In the genomic region with DNA sequence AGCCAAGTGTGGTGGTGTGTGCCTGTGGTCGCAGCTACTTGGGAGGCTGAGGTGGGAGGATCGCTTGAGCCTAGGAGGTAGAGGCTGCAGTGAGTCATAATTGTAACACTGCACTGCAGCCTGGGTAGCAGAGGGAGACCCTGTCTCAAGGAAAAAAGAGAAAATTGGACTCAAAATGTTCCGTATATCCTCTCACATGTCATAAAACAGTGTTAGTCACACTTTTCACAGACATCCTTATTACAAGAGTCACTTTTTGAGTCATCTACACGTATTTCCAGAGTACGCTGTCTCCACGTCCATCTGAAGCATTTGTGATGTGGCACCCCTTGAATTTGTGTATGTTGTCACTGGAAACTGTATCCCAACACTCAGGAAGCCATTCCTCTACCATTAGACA, we compare ENCODE assay signal across 13 cellular contexts.
DNase-seq lines count a peak whose midpoint lies in the region; ATAC-seq, FAIRE-seq and TF ChIP-seq lines count a peak whose summit lies in the region.
"Had no signal": no experiment of that assay in that cellular context is flagged by ENCODE, and none has a peak within 500 bp of the region (broad histone marks: within the 10 kb centered on the region; RNA-seq: fewer than 3 reads in every experiment).

No MANE protein-coding gene starts in this region.

- H3K9me3 Mint-ChIP-seq in MCF 10A (ENCODE audit: unreplicated experiment) (no peaks in the 10 kb centered on the region), WTC11 (peaks cover 5% of the 10 kb centered on the region)

- H3K27me3 Mint-ChIP-seq in MCF 10A (ENCODE audit: insufficient read depth, unreplicated experiment) = no peaks in the 10 kb centered on the region
- no peaks in the 10 kb centered on the region; the same call in 1 of the 2 replicates for H3K27me3 Mint-ChIP-seq in WTC11 (ENCODE audit: low read depth)

- POLR2A ChIA-PET in MCF 10A (lab: Yijun Ruan, JAX) = no interaction called here
- POLR2A ChIA-PET in endothelial cell of umbilical vein (lab: Charles Lee) = interaction anchor here (1.0 kb wide), 1 partner anchor 36 kb away, joined by 3 read pairs; no protein-coding TSS in a partner anchor
- POLR2A ChIA-PET in WTC11 (lab: Charles Lee) = no interaction called here

- H3K4me3 ChIP-seq in breast epithelium = no peak overlapping the region
- no peak overlapping the region for H3K4me3 ChIP-seq in endothelial cell of umbilical vein (replicated peaks in 1 of 3; ENCODE audit: insufficient read depth in 1 of 3, low read depth in 1 of 3, low read length in 3 of 3)
- H3K4me3 ChIP-seq in WERI-Rb-1 (ENCODE audit: low read depth, low read length) = no peak overlapping the region
- H3K4me3 ChIP-seq: left ventricle myocardium inferior had no signal

- H3K27ac ChIP-seq in breast epithelium (no peak overlapping the region), endothelial cell of umbilical vein (ENCODE audit: insufficient read depth, low read depth, low read length) (peak overlapping the region; percentile 30), WERI-Rb-1 (no peak overlapping the region)
- H3K27ac ChIP-seq: C4-2B, left ventricle myocardium inferior had no signal

- no TSS peak for BruUV-seq in MCF 10A (replicated peaks; lab: Mats Ljungman, UMichigan)
- no TSS peak for BruUV-seq in endothelial cell of umbilical vein (replicated peaks; lab: Mats Ljungman, UMichigan)

- dilution Hi-C loops in endothelial cell of umbilical vein (cut with MboI; ENCODE audit: extremely low pct_ligation_motif_present, low sequenced_read_pairs) = no loop called here

- FAIRE-seq in RCC 7860 (lab: Jason Lieb, UNC) = peak; percentile 37
- peak; percentile 61 for FAIRE-seq in endothelial cell of umbilical vein (lab: Jason Lieb, UNC)

- no peaks in the 10 kb centered on the region for H4K20me1 ChIP-seq in endothelial cell of umbilical vein (replicated peaks; ENCODE audit: control insufficient read depth, extremely low read depth, insufficient read depth, low read length)

- H3K4me1 Mint-ChIP-seq in MCF 10A (ENCODE audit: insufficient read depth, unreplicated experiment) = no peaks in the 10 kb centered on the region
- H3K4me1 Mint-ChIP-seq in WTC11 = peaks cover 48% of the 10 kb centered on the region

- H3K36me3 ChIP-seq in breast epithelium (no peaks in the 10 kb centered on the region), endothelial cell of umbilical vein (ENCODE audit: control insufficient read depth in 2 of 2, extremely low read depth in 1 of 2, insufficient read depth in 2 of 2, low read length in 2 of 2) (no peaks in the 10 kb centered on the region), WERI-Rb-1 (no peaks in the 10 kb centered on the region; the same call in none of the 2 replicates)
- H3K36me3 ChIP-seq: left ventricle myocardium inferior had no signal

- TF ChIP-seq CTCF in MCF 10A (IDR thresholded peaks at IDR 0.05; ENCODE audit: unreplicated experiment) (no peak), breast epithelium (IDR thresholded peaks at IDR 0.05) (no peak), endothelial cell of umbilical vein (IDR thresholded peaks at IDR 0.05; ENCODE audit: extremely low read depth in 1 of 2, insufficient read depth in 1 of 2, low read depth in 1 of 2, low read length in 2 of 2) (no peak), WTC11 (IDR thresholded peaks at IDR 0.05) (no peak), WERI-Rb-1 (IDR thresholded peaks at IDR 0.05; ENCODE audit: low read depth, low read length) (no peak)

- ATAC-seq in WTC11 (no peak), GM19324 (IDR thresholded peaks at IDR 0.05; ENCODE audit: low FRiP score, unreplicated experiment) (no peak)
- ATAC-seq: HCT116 had no signal

- H3K79me2 ChIP-seq in endothelial cell of umbilical vein (ENCODE audit: control insufficient read depth, insufficient read depth, low read length) = peaks cover 12% of the 10 kb centered on the region

- TF ChIP-seq POLR2A in breast epithelium (IDR thresholded peaks at IDR 0.05) (no peak), endothelial cell of umbilical vein (IDR thresholded peaks at IDR 0.05; ENCODE audit: low read depth, low read length) (no peak)

- DNase-seq in MCF 10A (ENCODE audit: unreplicated experiment) (peak; percentile 32), breast epithelium (ENCODE audit: low spot score in 2 of 2) (no peak), RCC 7860 (ENCODE audit: low spot score) (peak; percentile 86), endothelial cell of umbilical vein (ENCODE audit: low read depth, low spot score) (peak; percentile 30), stromal cell of bone marrow (ENCODE audit: low read depth) (peak; percentile 89), WTC11 (ENCODE audit: low spot score) (no peak), WERI-Rb-1 (no peak)
- DNase-seq: central memory CD4-positive, alpha-beta T cell; foreskin melanocyte; left ventricle myocardium inferior had no signal

- peaks cover 6% of the 10 kb centered on the region for H3K36me3 Mint-ChIP-seq in MCF 10A (ENCODE audit: insufficient read depth, unreplicated experiment)
- H3K36me3 Mint-ChIP-seq in WTC11 = peaks cover 5% of the 10 kb centered on the region; the same call in 1 of the 2 replicates

- no peaks in the 10 kb centered on the region for H3K9me3 ChIP-seq in breast epithelium
- no peaks in the 10 kb centered on the region for H3K9me3 ChIP-seq in endothelial cell of umbilical vein (replicated peaks; ENCODE audit: control insufficient read depth, insufficient read depth, low read length)
- no peaks in the 10 kb centered on the region for H3K9me3 ChIP-seq in WERI-Rb-1 (ENCODE audit: severe bottlenecking)

- H3K4me1 ChIP-seq in breast epithelium (no peaks in the 10 kb centered on the region), endothelial cell of umbilical vein (ENCODE audit: control insufficient read depth, extremely low read depth, insufficient read depth, low read length) (peaks cover 3% of the 10 kb centered on the region)

- no peak overlapping the region for H3K4me2 ChIP-seq in endothelial cell of umbilical vein (ENCODE audit: insufficient read depth, low read length)

- no peak overlapping the region for H3K27ac Mint-ChIP-seq in MCF 10A (ENCODE audit: low read depth, unreplicated experiment)
- H3K27ac Mint-ChIP-seq in WTC11 = no peak overlapping the region; the same call in 1 of the 2 replicates

- H3K4me3 Mint-ChIP-seq in MCF 10A (ENCODE audit: unreplicated experiment) (no peak overlapping the region), WTC11 (no peak overlapping the region)

- intact Hi-C loops in MCF 10A (cut with micrococcal nuclease) = no loop called here
- intact Hi-C loops in breast epithelium (cut with DNase I; ENCODE audit: low total_unique reads) = no loop called here
- intact Hi-C loops in endothelial cell of umbilical vein (cut with micrococcal nuclease) = loop anchor here (2.0 kb wide), 1 partner anchor 17 kb away; no protein-coding TSS in a partner anchor

- CTCF ChIA-PET in MCF 10A (lab: Yijun Ruan, JAX) = no interaction called here
- CTCF ChIA-PET in endothelial cell of umbilical vein (lab: Charles Lee) = interaction anchor here (0.6 to 0.9 kb wide), 3 partner anchors 8 to 138 kb away, joined by 3 read pairs; no protein-coding TSS in a partner anchor
- CTCF ChIA-PET in WTC11 (lab: Charles Lee) = no interaction called here

- no peaks in the 10 kb centered on the region for H3K9me1 ChIP-seq in endothelial cell of umbilical vein (replicated peaks; ENCODE audit: control insufficient read depth, extremely low read depth, insufficient read depth, low read length)

- no peaks in the 10 kb centered on the region for H3K27me3 ChIP-seq in breast epithelium
- H3K27me3 ChIP-seq in endothelial cell of umbilical vein (ENCODE audit: control insufficient read depth in 2 of 2, insufficient read depth in 2 of 2, low read length in 2 of 2) = no peaks in the 10 kb centered on the region
- no peaks in the 10 kb centered on the region for H3K27me3 ChIP-seq in WERI-Rb-1 (ENCODE audit: insufficient read depth, low read depth, severe bottlenecking)

- H3K9ac ChIP-seq in endothelial cell of umbilical vein (replicated peaks; ENCODE audit: extremely low read depth, insufficient read depth, low read length) = no peak overlapping the region

- H2AFZ ChIP-seq in endothelial cell of umbilical vein (ENCODE audit: low read depth, low read length) = no peak overlapping the region

TF ChIP-seq in endothelial cell of umbilical vein, 7 proteins besides CTCF, POLR2A, EP300 and RAD21:
- TF ChIP-seq FOS (IDR thresholded peaks at IDR 0.05; ENCODE audit: borderline replicate concordance, insufficient read depth, low read length) (peak; percentile 28), JUN (IDR thresholded peaks at IDR 0.05; ENCODE audit: borderline replicate concordance, insufficient read depth, insufficient read length, low read depth) (peak; percentile 23), GATA2 (IDR thresholded peaks at IDR 0.05; ENCODE audit: insufficient read depth, insufficient read length, low read depth, low read length) (no peak)
TF ChIP-seq in endothelial cell of umbilical vein: peak in this region for 2.

TF ChIP-seq in WTC11, 78 proteins besides CTCF, POLR2A, EP300 and RAD21 (continues in another document):
- TF ChIP-seq IRF2 (CRISPR knock-in tag; IDR thresholded peaks at IDR 0.05; ENCODE audit: borderline replicate concordance, low read depth) (no peak), TEAD1 (CRISPR knock-in tag; IDR thresholded peaks at IDR 0.05) (no peak), CBFB (CRISPR knock-in tag; IDR thresholded peaks at IDR 0.05; ENCODE audit: low read depth) (no peak), EMX1 (CRISPR knock-in tag; IDR thresholded peaks at IDR 0.05) (no peak)
- TF ChIP-seq, protein P1, sequence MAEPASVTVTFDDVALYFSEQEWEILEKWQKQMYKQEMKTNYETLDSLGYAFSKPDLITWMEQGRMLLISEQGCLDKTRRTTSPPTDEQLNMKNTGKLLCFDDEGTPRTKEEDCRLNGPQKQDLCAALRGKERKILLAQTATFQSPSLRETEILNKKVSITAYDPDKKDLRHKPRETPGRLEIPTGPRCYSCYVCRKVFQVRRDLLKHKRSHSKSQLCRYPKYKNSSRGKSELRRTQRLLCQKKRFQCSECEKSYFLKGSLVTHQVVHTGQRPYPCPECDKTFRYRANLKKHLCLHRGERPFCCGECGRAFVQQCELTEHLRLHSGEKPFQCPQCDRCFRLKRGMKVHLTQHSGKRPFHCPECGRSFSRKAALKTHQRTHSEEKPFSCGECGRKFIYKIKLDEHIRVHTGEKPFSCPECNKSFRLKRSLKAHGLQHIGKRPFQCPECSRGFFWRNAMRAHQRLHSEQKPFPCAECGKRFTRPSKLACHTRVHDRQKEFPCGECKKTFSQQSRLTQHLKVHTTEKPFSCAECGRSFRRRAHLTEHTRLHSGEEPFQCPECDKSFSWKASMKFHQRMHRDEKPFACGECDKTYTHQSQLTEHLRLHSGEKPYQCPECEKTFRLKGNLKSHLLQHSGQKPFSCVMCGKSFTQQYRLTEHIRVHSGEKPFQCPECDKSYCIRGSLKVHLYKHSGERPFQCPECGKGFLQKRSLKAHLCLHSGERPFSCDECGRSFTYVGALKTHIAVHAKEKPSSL (CRISPR knock-in tag; conservative IDR thresholded peaks at IDR 0.05) = no peak

Comparison
In these comparisons a context has a peak if more than half of its experiments do, and no peak if none do; other contexts are left out.
1. DNase-seq: peak in MCF 10A (single experiment), RCC 7860 (single experiment), endothelial cell of umbilical vein (single experiment) and stromal cell of bone marrow (single experiment); none in breast epithelium (0 of 2), WTC11 (single experiment) and WERI-Rb-1 (single experiment).